Comparison of ENCODE assay signal across 17 cellular contexts in genomic region chr2:97674396-97674795, GRCh38. TPM values are rescaled to one million over a fixed set of nuclear protein-coding genes. Genes with fewer than 3 reads are reported as not detected.
DNase-seq lines count a peak whose midpoint lies in the region; ATAC-seq, FAIRE-seq and TF ChIP-seq lines count a peak whose summit lies in the region.
"Had no signal": no experiment of that assay in that cellular context is flagged by ENCODE, and none has a peak within 500 bp of the region (broad histone marks: within the 10 kb centered on the region; RNA-seq: fewer than 3 reads in every experiment).

No MANE protein-coding gene starts in this region.

- H3K9me3 Mint-ChIP-seq in activated CD8-positive, alpha-beta T cell treated with anti-CD3 and anti-CD28 coated beads for 36 hours = no peaks in the 10 kb centered on the region
- no peaks in the 10 kb centered on the region for H3K9me3 Mint-ChIP-seq in activated CD8-positive, alpha-beta T cell treated with anti-CD3 and anti-CD28 coated beads, Interleukin-2, amount 10 ng/mL, durations not matched to agents 7 days and 5 days (ENCODE audit: insufficient read depth)
- peaks cover 4% of the 10 kb centered on the region for H3K9me3 Mint-ChIP-seq in activated T-helper 2 cell treated with anti-CD3 and anti-CD28 coated beads, Interferon-gamma antibody, Interleukin-2, Interleukin-4, amounts not matched to agents 10 μg/mL and 5 μg/mL and 100 μg/mL, durations not matched to agents 14 hours and 24 hours and 36 hours
- H3K9me3 Mint-ChIP-seq: CD4-positive, alpha-beta T cell had no signal

- no peak overlapping the region for H3K9ac ChIP-seq in GM12878 (ENCODE audit: control insufficient read depth, insufficient read depth, low read length)
- H3K9ac ChIP-seq: GM23248 had no signal

- H3K79me2 ChIP-seq in GM12878 (ENCODE audit: control insufficient read depth, insufficient read depth, low read length) = no peaks in the 10 kb centered on the region
- no peaks in the 10 kb centered on the region for H3K79me2 ChIP-seq in osteoblast (ENCODE audit: insufficient read depth, low read length)

- no peaks in the 10 kb centered on the region for H3K27me3 ChIP-seq in GM12878 (replicated peaks in 1 of 2; ENCODE audit: control insufficient read depth in 2 of 2, insufficient read depth in 2 of 2, low read length in 1 of 2)
- no peaks in the 10 kb centered on the region for H3K27me3 ChIP-seq in osteoblast (ENCODE audit: insufficient read depth, low read length)

- H3K4me2 ChIP-seq in GM12878 (ENCODE audit: control insufficient read depth, insufficient read depth) (no peak overlapping the region), osteoblast (ENCODE audit: insufficient read depth, low read length) (no peak overlapping the region)

- H3K36me3 Mint-ChIP-seq in activated CD8-positive, alpha-beta T cell treated with anti-CD3 and anti-CD28 coated beads for 36 hours (ENCODE audit: low read depth) = peaks cover 2% of the 10 kb centered on the region
- H3K36me3 Mint-ChIP-seq in activated CD8-positive, alpha-beta T cell treated with anti-CD3 and anti-CD28 coated beads, Interleukin-2, amount 10 ng/mL, durations not matched to agents 7 days and 5 days (ENCODE audit: low read depth) = no peaks in the 10 kb centered on the region
- H3K36me3 Mint-ChIP-seq in activated T-helper 2 cell treated with anti-CD3 and anti-CD28 coated beads, Interferon-gamma antibody, Interleukin-2, Interleukin-4, amounts not matched to agents 10 μg/mL and 5 μg/mL and 100 μg/mL, durations not matched to agents 14 hours and 24 hours and 36 hours (ENCODE audit: low read depth) = peaks cover 20% of the 10 kb centered on the region

- CTCF ChIA-PET in activated CD8-positive, alpha-beta T cell treated with anti-CD3 and anti-CD28 coated beads for 36 hours (lab: Charles Lee) = interaction anchor here (1.0 to 3.4 kb wide), 4 partner anchors 11 to 84 kb away, joined by 3 to 27 read pairs (median 10); partner anchors contain the start of gene ACTR1B
- CTCF ChIA-PET in activated CD8-positive, alpha-beta T cell treated with anti-CD3 and anti-CD28 coated beads, Interleukin-2, amount 10 ng/mL, durations not matched to agents 7 days and 5 days (lab: Charles Lee) = interaction anchor here (2.6 to 3.6 kb wide), 2 partner anchors 9 to 22 kb away, joined by 9 to 27 read pairs; partner anchors contain the start of gene ACTR1B
- CTCF ChIA-PET in GM12878 (lab: Yijun Ruan, JAX) = interaction anchor here (1.3 to 3.3 kb wide), 2 partner anchors 12 to 22 kb away, joined by 4 to 17 read pairs; no protein-coding TSS in a partner anchor

- intact Hi-C loops in activated CD8-positive, alpha-beta T cell treated with anti-CD3 and anti-CD28 coated beads for 36 hours (cut with micrococcal nuclease) = no loop called here
- intact Hi-C loops in activated T-helper 2 cell treated with anti-CD3 and anti-CD28 coated beads, Interferon-gamma antibody, Interleukin-2, Interleukin-4, amounts not matched to agents 10 μg/mL and 5 μg/mL and 100 μg/mL, durations not matched to agents 14 hours and 24 hours and 36 hours (cut with micrococcal nuclease) = loop anchor here (1.0 kb wide), 1 partner anchor 14 kb away; no protein-coding TSS in a partner anchor
- intact Hi-C loops in GM12878 (cut with micrococcal nuclease; ENCODE audit: unreplicated experiment) = no loop called here

- in situ Hi-C loops in GM12878 (cut with MboI) = no loop called here
- in situ Hi-C loops in GM13976 (cut with MboI; ENCODE audit: low sequenced_read_pairs, unreplicated experiment) = no loop called here

- TF ChIP-seq CTCF in activated CD8-positive, alpha-beta T cell treated with anti-CD3 and anti-CD28 coated beads for 36 hours (IDR thresholded peaks at IDR 0.05) = no peak
- TF ChIP-seq CTCF in GM12878 (IDR thresholded peaks at IDR 0.05 in 2 of 3, conservative IDR thresholded peaks at IDR 0.05 in 1 of 3; ENCODE audit: control insufficient read depth in 2 of 3, extremely low read depth in 1 of 3, insufficient read depth in 1 of 3, low read depth in 3 of 3, low read length in 3 of 3) (no peak), osteoblast (IDR thresholded peaks at IDR 0.05; ENCODE audit: extremely low read depth, low read depth, low read length) (no peak), GM13976 (IDR thresholded peaks at IDR 0.05; ENCODE audit: borderline replicate concordance, control extremely low read depth, extremely low read depth, insufficient read depth, missing control alignments) (no peak)

- H4K20me1 ChIP-seq in GM12878 (ENCODE audit: control insufficient read depth, insufficient read depth) (no peaks in the 10 kb centered on the region), osteoblast (ENCODE audit: insufficient read depth, low read length) (no peaks in the 10 kb centered on the region)

- H3K36me3 ChIP-seq in GM12878 (ENCODE audit: control insufficient read depth in 2 of 2, insufficient read depth in 2 of 2, low read length in 1 of 2) (no peaks in the 10 kb centered on the region), osteoblast (ENCODE audit: insufficient read depth, low read length) (no peaks in the 10 kb centered on the region)

- FAIRE-seq in GM12878 (lab: Jason Lieb, UNC) = no peak
- FAIRE-seq: A204.1, H54 had no signal

- RAD21 ChIA-PET in GM12878 (lab: Charles Lee; ENCODE audit: unreplicated experiment) = interaction anchor here (2.8 to 3.6 kb wide), 2 partner anchors 10 to 23 kb away, joined by 22 to 27 read pairs; partner anchors contain the start of gene ACTR1B

- H3K9me3 ChIP-seq in GM12878 (replicated peaks; ENCODE audit: control insufficient read depth, insufficient read depth, low read length) (no peaks in the 10 kb centered on the region), osteoblast (ENCODE audit: low read depth, low read length) (no peaks in the 10 kb centered on the region)

- H3K4me1 ChIP-seq in GM12878 (ENCODE audit: control insufficient read depth, insufficient read depth, low read length) (peaks cover 9% of the 10 kb centered on the region), osteoblast (ENCODE audit: insufficient read depth, low read length) (no peaks in the 10 kb centered on the region)

- H2AFZ ChIP-seq in GM12878 (ENCODE audit: control insufficient read depth, low read depth, low read length) (no peak overlapping the region), osteoblast (ENCODE audit: low read length) (no peak overlapping the region)
- H2AFZ ChIP-seq: GM23248 had no signal

- peaks cover 31% of the 10 kb centered on the region for H3K4me1 Mint-ChIP-seq in activated CD8-positive, alpha-beta T cell treated with anti-CD3 and anti-CD28 coated beads for 36 hours (ENCODE audit: low read depth)
- peaks cover 29% of the 10 kb centered on the region for H3K4me1 Mint-ChIP-seq in activated CD8-positive, alpha-beta T cell treated with anti-CD3 and anti-CD28 coated beads, Interleukin-2, amount 10 ng/mL, durations not matched to agents 7 days and 5 days (ENCODE audit: low read depth)
- peaks cover 41% of the 10 kb centered on the region for H3K4me1 Mint-ChIP-seq in activated T-helper 2 cell treated with anti-CD3 and anti-CD28 coated beads, Interferon-gamma antibody, Interleukin-2, Interleukin-4, amounts not matched to agents 10 μg/mL and 5 μg/mL and 100 μg/mL, durations not matched to agents 14 hours and 24 hours and 36 hours (ENCODE audit: low read depth)

- no peak for TF ChIP-seq EP300 in GM12878 (IDR thresholded peaks at IDR 0.05; ENCODE audit: borderline replicate concordance in 1 of 2, control insufficient read depth in 1 of 2, low read depth in 2 of 2, low read length in 2 of 2)

- ATAC-seq in activated CD8-positive, alpha-beta T cell treated with anti-CD3 and anti-CD28 coated beads for 36 hours = no peak
- ATAC-seq in activated CD8-positive, alpha-beta T cell treated with anti-CD3 and anti-CD28 coated beads, Interleukin-2, amount 10 ng/mL, durations not matched to agents 7 days and 5 days = no peak
- ATAC-seq in GM12878 (no peak), HG03354 (IDR thresholded peaks at IDR 0.05; ENCODE audit: poor library complexity, severe bottlenecking, unreplicated experiment) (no peak)
- ATAC-seq: HCT116 had no signal

- TF ChIP-seq RAD21 in GM12878 (IDR thresholded peaks at IDR 0.05; ENCODE audit: insufficient read depth, low read depth, low read length) = no peak

- POLR2A ChIA-PET in activated CD8-positive, alpha-beta T cell treated with anti-CD3 and anti-CD28 coated beads for 36 hours (lab: Charles Lee) = interaction anchor here (0.8 to 4.2 kb wide), 4 partner anchors 10 to 29 kb away, joined by 3 to 24 read pairs (median 6); partner anchors contain the start of genes ACTR1B and COX5B
- POLR2A ChIA-PET in activated CD8-positive, alpha-beta T cell treated with anti-CD3 and anti-CD28 coated beads, Interleukin-2, amount 10 ng/mL, durations not matched to agents 7 days and 5 days (lab: Charles Lee) = interaction anchor here (1.2 to 3.4 kb wide), 2 partner anchors 10 to 28 kb away, joined by 4 to 18 read pairs; partner anchors contain the start of gene COX5B
- POLR2A ChIA-PET in GM12878 (lab: Charles Lee) = interaction anchor here (1.0 to 3.4 kb wide), 5 partner anchors 10 to 28 kb away, joined by 6 to 25 read pairs (median 12); partner anchors contain the start of genes ACTR1B and COX5B

- peak overlapping the region; percentile 88 for H3K27ac Mint-ChIP-seq in activated CD8-positive, alpha-beta T cell treated with anti-CD3 and anti-CD28 coated beads for 36 hours
- no peak overlapping the region for H3K27ac Mint-ChIP-seq in activated CD8-positive, alpha-beta T cell treated with anti-CD3 and anti-CD28 coated beads, Interleukin-2, amount 10 ng/mL, durations not matched to agents 7 days and 5 days
- H3K27ac Mint-ChIP-seq in activated T-helper 2 cell treated with anti-CD3 and anti-CD28 coated beads, Interferon-gamma antibody, Interleukin-2, Interleukin-4, amounts not matched to agents 10 μg/mL and 5 μg/mL and 100 μg/mL, durations not matched to agents 14 hours and 24 hours and 36 hours = peak overlapping the region; percentile 98
- H3K27ac Mint-ChIP-seq: B cell; CD4-positive, alpha-beta T cell had no signal

- H3K27ac ChIP-seq in GM12878 (ENCODE audit: control insufficient read depth, insufficient read depth) (no peak overlapping the region), osteoblast (ENCODE audit: low read depth, low read length) (no peak overlapping the region)
- H3K27ac ChIP-seq: GM23248 had no signal

- 62% methylated on average over 4 of the region's 4 CpGs for WGBS in GM12878 (ENCODE audit: insufficient coverage, insufficient replicate concordance, low lambda C conversion rate, missing lambda C conversion rate)

- no peak for TF ChIP-seq POLR2A in GM12878 (IDR thresholded peaks at IDR 0.05; ENCODE audit: low read depth, low read length)

- no peak overlapping the region for H3K4me3 ChIP-seq in GM12878
- no peak overlapping the region for H3K4me3 ChIP-seq in osteoblast (ENCODE audit: insufficient read depth, low read length)
- H3K4me3 ChIP-seq: GM23248 had no signal

- DNase-seq in activated CD8-positive, alpha-beta T cell treated with anti-CD3 and anti-CD28 coated beads for 36 hours = no peak
- no peak for DNase-seq in activated CD8-positive, alpha-beta T cell treated with anti-CD3 and anti-CD28 coated beads, Interleukin-2, amount 10 ng/mL, durations not matched to agents 7 days and 5 days
- DNase-seq in activated T-helper 2 cell treated with anti-CD3 and anti-CD28 coated beads, Interferon-gamma antibody, Interleukin-2, Interleukin-4, amounts not matched to agents 10 μg/mL and 5 μg/mL and 100 μg/mL, durations not matched to agents 14 hours and 24 hours and 36 hours (ENCODE audit: low spot score) = no peak
- no peak for DNase-seq in GM12878 (ENCODE audit: low read depth, low spot score)
- DNase-seq in osteoblast (ENCODE audit: insufficient read length, low spot score, missing footprints) = peak; percentile 17
- no peak for DNase-seq in GM13976 (ENCODE audit: low spot score)
- DNase-seq in dedifferentiated amniotic fluid mesenchymal stem cell (ENCODE audit: extremely low spot score) = no peak
- DNase-seq: C1 segment of cervical spinal cord; Calu3; CD4-positive, alpha-beta T cell; DMS 273 treated with DMSO at 0.1 percent for 48 hours; GM23248 had no signal

- peaks cover 1% of the 10 kb centered on the region for H3K27me3 Mint-ChIP-seq in activated CD8-positive, alpha-beta T cell treated with anti-CD3 and anti-CD28 coated beads for 36 hours
- H3K27me3 Mint-ChIP-seq in activated CD8-positive, alpha-beta T cell treated with anti-CD3 and anti-CD28 coated beads, Interleukin-2, amount 10 ng/mL, durations not matched to agents 7 days and 5 days (ENCODE audit: low read depth) = peaks cover 2% of the 10 kb centered on the region
- H3K27me3 Mint-ChIP-seq in activated T-helper 2 cell treated with anti-CD3 and anti-CD28 coated beads, Interferon-gamma antibody, Interleukin-2, Interleukin-4, amounts not matched to agents 10 μg/mL and 5 μg/mL and 100 μg/mL, durations not matched to agents 14 hours and 24 hours and 36 hours (ENCODE audit: low read depth) = no peaks in the 10 kb centered on the region
- H3K27me3 Mint-ChIP-seq: B cell; CD4-positive, alpha-beta T cell had no signal

- SMC1A ChIA-PET in GM12878 (lab: Charles Lee; ENCODE audit: uncharacterized antibody, unreplicated experiment) = interaction anchor here (1.3 to 3.1 kb wide), 3 partner anchors 10 to 22 kb away, joined by 7 to 32 read pairs (median 22); partner anchors contain the start of gene ACTR1B

- BruUV-seq in GM12878 (replicated peaks; lab: Mats Ljungman, UMichigan) = no TSS peak

- no peak overlapping the region for H3K4me3 Mint-ChIP-seq in activated CD8-positive, alpha-beta T cell treated with anti-CD3 and anti-CD28 coated beads for 36 hours
- H3K4me3 Mint-ChIP-seq in activated CD8-positive, alpha-beta T cell treated with anti-CD3 and anti-CD28 coated beads, Interleukin-2, amount 10 ng/mL, durations not matched to agents 7 days and 5 days = no peak overlapping the region
- peak overlapping the region; percentile 34 for H3K4me3 Mint-ChIP-seq in activated T-helper 2 cell treated with anti-CD3 and anti-CD28 coated beads, Interferon-gamma antibody, Interleukin-2, Interleukin-4, amounts not matched to agents 10 μg/mL and 5 μg/mL and 100 μg/mL, durations not matched to agents 14 hours and 24 hours and 36 hours (ENCODE audit: low read depth)
- H3K4me3 Mint-ChIP-seq: B cell; CD4-positive, alpha-beta T cell had no signal

RNA-seq across cellular contexts. Expression of gene C2orf92, which starts 4.9 kb away (rescaled TPM):
- 10 to 100 TPM in 1 of 2 experiments, 1 to 10 TPM in 1; 6.8 to 11.7 TPM for total RNA-seq in activated CD8-positive, alpha-beta T cell treated with anti-CD3 and anti-CD28 coated beads for 36 hours
- 1 to 10 TPM; 4.0 to 5.5 TPM for total RNA-seq in activated CD8-positive, alpha-beta T cell treated with anti-CD3 and anti-CD28 coated beads, Interleukin-2, amount 10 ng/mL, durations not matched to agents 7 days and 5 days
- 17.2 and 21.8 TPM in 2 replicates for total RNA-seq in activated T-helper 2 cell treated with anti-CD3 and anti-CD28 coated beads, Interferon-gamma antibody, Interleukin-2, Interleukin-4, amounts not matched to agents 10 μg/mL and 5 μg/mL and 100 μg/mL, durations not matched to agents 14 hours and 24 hours and 36 hours
- 46.6 and 50.3 TPM in 2 replicates for total RNA-seq in GM12878 (2013; cell fraction: nucleolus; rRNA removed)
- 3.7 and 3.8 TPM in 2 replicates for total RNA-seq in GM12878 (2014; rRNA removed)
- total RNA-seq in GM12878 (2014; rRNA removed; fragmentation: Illumina TruSeq; extraction: Trizol) = 3.5 and 3.6 TPM in 2 replicates
- total RNA-seq in GM12878 (2021) = 3.4 and 3.5 TPM in 2 replicates
- polyA plus RNA-seq in GM12878 (2011; ENCODE audit: low read depth) = 3.6 TPM
- polyA plus RNA-seq in GM12878 (2011; rRNA removed) = 10.1 and 10.5 TPM in 2 replicates
- polyA plus RNA-seq in GM12878 (2011; cell fraction: cytosol; rRNA removed) = 3.8 and 4.4 TPM in 2 replicates
- polyA plus RNA-seq in GM12878 (2011; cell fraction: nucleus; rRNA removed) = 25.1 and 36.4 TPM in 2 replicates
- 5.2 and 5.9 TPM in 2 replicates for polyA plus RNA-seq in GM12878 (2012)
- polyA plus RNA-seq in GM12878 (2014; fragmentation: Illumina TruSeq; extraction: Trizol) = 3.2 and 4.1 TPM in 2 replicates
- under 1 TPM; 0.40 to 0.75 TPM for polyA plus RNA-seq in GM12878 (2014; fragmentation: Nextera tagmentation; extraction: Ambion mirVana)
- polyA plus RNA-seq in GM12878 (2014; rRNA removed) = 1.8 and 3.8 TPM in 2 replicates
- 1 to 10 TPM; 2.1 to 4.5 TPM for polyA plus RNA-seq in GM12878 (2016; fragmentation: Nextera tagmentation; extraction: Ambion mirVana)
- polyA minus RNA-seq in GM12878 (2011; rRNA and poly(A)+ RNA removed) = 5.6 and 11.5 TPM in 2 replicates
- 2.8 and 4.4 TPM in 2 replicates for polyA minus RNA-seq in GM12878 (2011; cell fraction: cytosol; rRNA and poly(A)+ RNA removed)
- 13.2 and 18.9 TPM in 2 replicates for polyA minus RNA-seq in GM12878 (2011; cell fraction: nucleus; rRNA and poly(A)+ RNA removed)
- 2.5 and 3.2 TPM in 2 replicates for total RNA-seq in osteoblast

RNA-seq across cellular contexts. Expression of gene ACTR1B, which starts 10.6 kb away (rescaled TPM):
- total RNA-seq in activated CD8-positive, alpha-beta T cell treated with anti-CD3 and anti-CD28 coated beads for 36 hours = 100 to 1,000 TPM; 143 to 150 TPM
- total RNA-seq in activated CD8-positive, alpha-beta T cell treated with anti-CD3 and anti-CD28 coated beads, Interleukin-2, amount 10 ng/mL, durations not matched to agents 7 days and 5 days = 10 to 100 TPM; 73.2 to 74.3 TPM
- 142 and 147 TPM in 2 replicates for total RNA-seq in activated T-helper 2 cell treated with anti-CD3 and anti-CD28 coated beads, Interferon-gamma antibody, Interleukin-2, Interleukin-4, amounts not matched to agents 10 μg/mL and 5 μg/mL and 100 μg/mL, durations not matched to agents 14 hours and 24 hours and 36 hours
- 73.9 and 75.5 TPM in 2 replicates for total RNA-seq in GM12878 (2013; cell fraction: nucleolus; rRNA removed)
- total RNA-seq in GM12878 (2014; rRNA removed) (42.6 and 45.4 TPM in 2 replicates), GM12878 (2014; rRNA removed; fragmentation: Illumina TruSeq; extraction: Trizol) (29.2 and 29.3 TPM in 2 replicates), GM12878 (2021) (57.3 and 59.2 TPM in 2 replicates), osteoblast (44.9 and 53.6 TPM in 2 replicates)
- 21.5 TPM for polyA plus RNA-seq in GM12878 (2011; ENCODE audit: low read depth)
- polyA plus RNA-seq in GM12878 (2011; rRNA removed) (28.7 and 44.8 TPM in 2 replicates), GM12878 (2014; fragmentation: Illumina TruSeq; extraction: Trizol) (10.1 and 25.4 TPM in 2 replicates), GM12878 (2014; fragmentation: Nextera tagmentation; extraction: Ambion mirVana) (1 to 10 TPM; 1.3 to 5.2 TPM), GM12878 (2014; rRNA removed) (60.5 and 62.8 TPM in 2 replicates), GM12878 (2016; fragmentation: Nextera tagmentation; extraction: Ambion mirVana) (10 to 100 TPM; 44.8 to 51.5 TPM)
- polyA plus RNA-seq in GM12878 (2011; cell fraction: cytosol; rRNA removed) = 73.0 and 85.0 TPM in 2 replicates
- 226 and 285 TPM in 2 replicates for polyA plus RNA-seq in GM12878 (2011; cell fraction: nucleus; rRNA removed)
- polyA plus RNA-seq in GM12878 (2012) = 44.3 and 60.0 TPM in 2 replicates
- 42.1 and 82.5 TPM in 2 replicates for polyA minus RNA-seq in GM12878 (2011; rRNA and poly(A)+ RNA removed)
- 22.9 and 23.1 TPM in 2 replicates for polyA minus RNA-seq in GM12878 (2011; cell fraction: cytosol; rRNA and poly(A)+ RNA removed)
- 56.5 and 66.0 TPM in 2 replicates for polyA minus RNA-seq in GM12878 (2011; cell fraction: nucleus; rRNA and poly(A)+ RNA removed)

RNA-seq across cellular contexts. Expression of gene COX5B, which starts 28.5 kb away (rescaled TPM):
- total RNA-seq in activated CD8-positive, alpha-beta T cell treated with anti-CD3 and anti-CD28 coated beads for 36 hours = 100 to 1,000 TPM; 233 to 238 TPM
- 100 to 1,000 TPM; 215 to 216 TPM for total RNA-seq in activated CD8-positive, alpha-beta T cell treated with anti-CD3 and anti-CD28 coated beads, Interleukin-2, amount 10 ng/mL, durations not matched to agents 7 days and 5 days
- 217 and 237 TPM in 2 replicates for total RNA-seq in activated T-helper 2 cell treated with anti-CD3 and anti-CD28 coated beads, Interferon-gamma antibody, Interleukin-2, Interleukin-4, amounts not matched to agents 10 μg/mL and 5 μg/mL and 100 μg/mL, durations not matched to agents 14 hours and 24 hours and 36 hours
- 36.3 and 36.8 TPM in 2 replicates for total RNA-seq in GM12878 (2013; cell fraction: nucleolus; rRNA removed)
- total RNA-seq in GM12878 (2014; rRNA removed) (426 and 472 TPM in 2 replicates), GM12878 (2014; rRNA removed; fragmentation: Illumina TruSeq; extraction: Trizol) (120 and 128 TPM in 2 replicates), GM12878 (2021) (248 and 277 TPM in 2 replicates), osteoblast (214 and 243 TPM in 2 replicates)
- 110 TPM for polyA plus RNA-seq in GM12878 (2011; ENCODE audit: low read depth)
- polyA plus RNA-seq in GM12878 (2011; rRNA removed) (260 and 333 TPM in 2 replicates), GM12878 (2014; fragmentation: Illumina TruSeq; extraction: Trizol) (17.3 and 69.5 TPM in 2 replicates), GM12878 (2014; fragmentation: Nextera tagmentation; extraction: Ambion mirVana) (100 to 1,000 TPM; 150 to 392 TPM), GM12878 (2014; rRNA removed) (475 and 518 TPM in 2 replicates), GM12878 (2016; fragmentation: Nextera tagmentation; extraction: Ambion mirVana) (100 to 1,000 TPM; 466 to 490 TPM)
- polyA plus RNA-seq in GM12878 (2011; cell fraction: cytosol; rRNA removed) = 402 and 510 TPM in 2 replicates
- 318 and 448 TPM in 2 replicates for polyA plus RNA-seq in GM12878 (2011; cell fraction: nucleus; rRNA removed)
- 189 and 226 TPM in 2 replicates for polyA plus RNA-seq in GM12878 (2012)
- polyA minus RNA-seq in GM12878 (2011; rRNA and poly(A)+ RNA removed) = 43.7 and 68.6 TPM in 2 replicates
- polyA minus RNA-seq in GM12878 (2011; cell fraction: cytosol; rRNA and poly(A)+ RNA removed) = 59.8 and 64.1 TPM in 2 replicates
- polyA minus RNA-seq in GM12878 (2011; cell fraction: nucleus; rRNA and poly(A)+ RNA removed) = 29.5 and 45.5 TPM in 2 replicates

RNA-seq across cellular contexts. Expression of gene ZAP70, which starts 39.0 kb away (rescaled TPM):
- total RNA-seq in activated CD8-positive, alpha-beta T cell treated with anti-CD3 and anti-CD28 coated beads for 36 hours = 100 to 1,000 TPM; 218 TPM
- total RNA-seq in activated CD8-positive, alpha-beta T cell treated with anti-CD3 and anti-CD28 coated beads, Interleukin-2, amount 10 ng/mL, durations not matched to agents 7 days and 5 days = 100 to 1,000 TPM; 268 to 297 TPM
- total RNA-seq in activated T-helper 2 cell treated with anti-CD3 and anti-CD28 coated beads, Interferon-gamma antibody, Interleukin-2, Interleukin-4, amounts not matched to agents 10 μg/mL and 5 μg/mL and 100 μg/mL, durations not matched to agents 14 hours and 24 hours and 36 hours = 231 and 234 TPM in 2 replicates
- 0.90 and 2.2 TPM in 2 replicates for total RNA-seq in GM12878 (2013; cell fraction: nucleolus; rRNA removed)
- total RNA-seq in GM12878 (2014; rRNA removed) (1.9 and 2.1 TPM in 2 replicates), GM12878 (2014; rRNA removed; fragmentation: Illumina TruSeq; extraction: Trizol) (0.89 and 0.97 TPM in 2 replicates), GM12878 (2021) (2.5 and 2.9 TPM in 2 replicates), osteoblast (under 0.01 TPM in 2 replicates)
- polyA plus RNA-seq in GM12878 (2011; ENCODE audit: low read depth) = 0.80 TPM
- polyA plus RNA-seq in GM12878 (2011; rRNA removed) (0.18 TPM in 1 of 2 replicates, not detected in the other), GM12878 (2014; fragmentation: Illumina TruSeq; extraction: Trizol) (0.37 and 0.46 TPM in 2 replicates), GM12878 (2014; fragmentation: Nextera tagmentation; extraction: Ambion mirVana) (under 1 TPM in 1 of 2 experiments, not detected in 1; 0.20 TPM), GM12878 (2014; rRNA removed) (2.4 and 2.9 TPM in 2 replicates), GM12878 (2016; fragmentation: Nextera tagmentation; extraction: Ambion mirVana) (1 to 10 TPM; 1.2 to 2.3 TPM)
- polyA plus RNA-seq in GM12878 (2011; cell fraction: cytosol; rRNA removed) = 0.09 and 0.15 TPM in 2 replicates
- 1.3 TPM in 2 replicates for polyA plus RNA-seq in GM12878 (2011; cell fraction: nucleus; rRNA removed)
- polyA plus RNA-seq in GM12878 (2012) = 0.81 and 1.4 TPM in 2 replicates
- polyA minus RNA-seq in GM12878 (2011; rRNA and poly(A)+ RNA removed) = not detected in 2 replicates
- not detected in 2 replicates for polyA minus RNA-seq in GM12878 (2011; cell fraction: cytosol; rRNA and poly(A)+ RNA removed)
- not detected in 2 replicates for polyA minus RNA-seq in GM12878 (2011; cell fraction: nucleus; rRNA and poly(A)+ RNA removed)
- total RNA-seq: Calu3, GM23248 had no signal
- polyA plus RNA-seq: GM23248 had no signal
